Comparison of ENCODE assay signal across 7 cellular contexts in genomic region chr1:157992031-157992568, GRCh38. TPM values are rescaled to one million over a fixed set of nuclear protein-coding genes. Genes with fewer than 3 reads are reported as not detected.
DNase-seq lines count a peak whose midpoint lies in the region; ATAC-seq, FAIRE-seq and TF ChIP-seq lines count a peak whose summit lies in the region.

No MANE protein-coding gene starts in this region.

- BruUV-seq in MCF 10A (replicated peaks; lab: Mats Ljungman, UMichigan) = no TSS peak

- CTCF ChIA-PET in T-cell (lab: Charles Lee) = interaction anchor here (0.5 to 1.8 kb wide), 8 partner anchors 41 to 135 kb away, joined by 3 to 14 read pairs (median 6); no protein-coding TSS in a partner anchor
- CTCF ChIA-PET in MCF 10A (lab: Yijun Ruan, JAX) = interaction anchor here (0.5 to 42.3 kb wide), 48 partner anchors 12 to 1317 kb away, joined by 3 to 2587 read pairs (median 6); a partner anchor contains a TSS

- intact Hi-C loops in MCF 10A (cut with micrococcal nuclease) = loop anchor here (1.0 kb wide), 8 partner anchors 23 to 133 kb away; no protein-coding TSS in a partner anchor

- peak; percentile 99 for TF ChIP-seq CTCF in MCF 10A (IDR thresholded peaks at IDR 0.05; ENCODE audit: unreplicated experiment)
- peak; percentile 99 for TF ChIP-seq CTCF in kidney epithelial cell (IDR thresholded peaks at IDR 0.05; ENCODE audit: insufficient read depth, low read length, poor library complexity, severe bottlenecking)

- H3K36me3 ChIP-seq in kidney epithelial cell (ENCODE audit: control insufficient read depth, insufficient read depth, low read length) = peaks cover 2% of the 10 kb centered on the region

- H3K9me3 Mint-ChIP-seq in T-cell = no peaks in the 10 kb centered on the region
- H3K9me3 Mint-ChIP-seq in MCF 10A (ENCODE audit: unreplicated experiment) = no peaks in the 10 kb centered on the region

- H3K27ac Mint-ChIP-seq in T-cell = no peak overlapping the region
- no peak overlapping the region for H3K27ac Mint-ChIP-seq in MCF 10A (ENCODE audit: low read depth, unreplicated experiment)

- no peaks in the 10 kb centered on the region for H3K36me3 Mint-ChIP-seq in T-cell
- H3K36me3 Mint-ChIP-seq in MCF 10A (ENCODE audit: insufficient read depth, unreplicated experiment) = peaks cover 7% of the 10 kb centered on the region

- FAIRE-seq in G401.6 (lab: Jason Lieb, UNC) = peak; percentile 88

- DNase-seq in LHCN-M2 (ENCODE audit: low read depth) = peak; percentile 64
- peak in 21 of 34 experiments; percentile 10 to 36 (median 21) for DNase-seq in T-cell
- DNase-seq in MCF 10A (ENCODE audit: unreplicated experiment) = peak; percentile 87
- no peak for DNase-seq in kidney epithelial cell (ENCODE audit: low read depth)
- DNase-seq in stimulated activated CD4-positive, alpha-beta T cell treated with anti-CD3 and anti-CD28 coated beads, Interleukin-1b, Interleukin-23, amount 100 ng/mL, for 48 hours = peak; percentile 35

- peaks cover 52 to 59% of the 10 kb centered on the region in 2 donors for H3K27me3 Mint-ChIP-seq in T-cell
- no peaks in the 10 kb centered on the region for H3K27me3 Mint-ChIP-seq in MCF 10A (ENCODE audit: insufficient read depth, unreplicated experiment)

- POLR2A ChIA-PET in T-cell (lab: Charles Lee) (no interaction called here), MCF 10A (lab: Yijun Ruan, JAX) (interaction anchor here (0.5 to 8.0 kb wide), 22 partner anchors 9 to 1019 kb away, joined by 3 to 114 read pairs (median 4); partner anchors contain the start of gene IFI16)

- H3K4me3 Mint-ChIP-seq in T-cell (peak overlapping the region in 1 of 3 donors; percentile 28), MCF 10A (ENCODE audit: unreplicated experiment) (peak overlapping the region; percentile 54)

- no peak overlapping the region for H3K4me3 ChIP-seq in kidney epithelial cell (ENCODE audit: low read depth, low read length)

- no peaks in the 10 kb centered on the region for H3K27me3 ChIP-seq in kidney epithelial cell (ENCODE audit: control insufficient read depth, insufficient read depth, low read length)

- peaks cover 5 to 13% (median 7%) of the 10 kb centered on the region in 3 donors for H3K4me1 Mint-ChIP-seq in T-cell
- peaks cover 34% of the 10 kb centered on the region for H3K4me1 Mint-ChIP-seq in MCF 10A (ENCODE audit: insufficient read depth, unreplicated experiment)

- peak; percentile 35 to 52 (median 44) for ATAC-seq in T-cell (replicated peaks in 1 of 4)
- no peak for ATAC-seq in GM19035 (IDR thresholded peaks at IDR 0.05; ENCODE audit: unreplicated experiment)

RNA-seq across cellular contexts. Expression of gene KIRREL1, which starts 1.3 kb away (rescaled TPM):
- total RNA-seq in LHCN-M2 (2014; rRNA removed) (78.8 and 79.9 TPM in 2 replicates), T-cell (under 1 TPM in 3 of 5 donors, not detected in 2; 0.16 to 0.20 (median 0.19) TPM), MCF 10A (2022) (73.6 and 101 TPM in 2 replicates), kidney epithelial cell (119 and 126 TPM in 2 replicates)
- 53.2 TPM for polyA plus RNA-seq in LHCN-M2 (2012)

Comparison
In these comparisons a context has a peak if more than half of its experiments do, and no peak if none do; other contexts are left out.
1. RNA of gene KIRREL1, which starts 1.3 kb away (total RNA-seq): 119 to 126 TPM in kidney epithelial cell, 73.6 to 101 TPM in MCF 10A and 78.8 to 79.9 TPM in LHCN-M2; 0.16 to 0.20 TPM in T-cell; every median in the first group is over 10 times any median in the second.